ENCODE assay signal across 8 cellular contexts in the genomic region with DNA sequence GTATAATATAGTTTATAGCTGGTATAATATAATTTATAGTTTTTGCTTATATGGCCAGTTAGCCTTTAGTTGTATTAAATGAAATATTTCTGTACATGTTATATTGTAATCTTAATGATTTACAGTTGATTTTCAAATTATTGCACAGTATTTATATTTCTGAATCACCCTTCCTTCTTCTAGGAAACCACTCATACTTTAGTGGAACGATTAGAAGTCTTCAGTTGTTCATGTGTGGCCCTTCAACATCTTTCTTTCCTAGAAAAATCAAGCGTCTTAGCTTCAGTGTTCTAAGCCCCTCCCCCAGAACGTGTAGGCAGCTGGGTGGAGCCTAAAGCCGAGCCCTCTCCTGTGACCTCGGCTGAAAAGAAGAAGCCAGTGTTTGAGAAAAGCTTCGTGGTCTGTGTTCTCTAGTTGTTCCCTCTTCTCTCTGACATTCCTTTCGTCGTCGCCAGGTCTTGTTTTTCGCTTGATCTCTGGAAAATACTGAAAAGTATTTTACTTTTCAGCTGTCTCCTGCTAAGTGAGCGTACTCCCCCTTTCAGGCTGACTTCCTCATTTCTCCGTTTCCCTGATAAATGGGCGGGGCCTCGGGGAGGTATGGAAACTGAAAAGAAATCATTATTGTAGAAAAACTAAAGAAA. TPM values are rescaled to one million over a fixed set of nuclear protein-coding genes. Genes with fewer than 3 reads are reported as not detected.
A peak's percentile ranks its signal among the peaks of the same experiment; 100 is the strongest.
DNase-seq lines count a peak whose midpoint lies in the region; ATAC-seq and TF ChIP-seq lines count a peak whose summit lies in the region.

A gene with protein sequence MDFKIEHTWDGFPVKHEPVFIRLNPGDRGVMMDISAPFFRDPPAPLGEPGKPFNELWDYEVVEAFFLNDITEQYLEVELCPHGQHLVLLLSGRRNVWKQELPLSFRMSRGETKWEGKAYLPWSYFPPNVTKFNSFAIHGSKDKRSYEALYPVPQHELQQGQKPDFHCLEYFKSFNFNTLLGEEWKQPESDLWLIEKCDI (plus strand): TSS at position 342 of the 644 bp plus-strand sequence. CDS start 6,459 bp downstream, outside the sequence.

- peak within 1 kb of the TSS; percentile 93 for H3K27ac Mint-ChIP-seq in activated naive CD8-positive, alpha-beta T cell treated with anti-CD3 and anti-CD28 coated beads, Interleukin-2, amount 50 U/mL, for 24 hours
- peak within 1 kb of the TSS; percentile 99 for H3K27ac Mint-ChIP-seq in type B pancreatic cell

- H3K36me3 ChIP-seq in cardiac muscle cell = no peaks in the 10 kb centered on the region

- peak within 1 kb of the TSS; percentile 94 for H3K4me3 Mint-ChIP-seq in activated naive CD8-positive, alpha-beta T cell treated with anti-CD3 and anti-CD28 coated beads, Interleukin-2, amount 50 U/mL, for 24 hours
- peak within 1 kb of the TSS; percentile 96 for H3K4me3 Mint-ChIP-seq in type B pancreatic cell

- no peaks in the 10 kb centered on the region for H3K27me3 ChIP-seq in cardiac muscle cell

- H3K4me1 Mint-ChIP-seq in activated naive CD8-positive, alpha-beta T cell treated with anti-CD3 and anti-CD28 coated beads, Interleukin-2, amount 50 U/mL, for 24 hours = peaks cover 24% of the 10 kb centered on the region
- peaks cover 17% of the 10 kb centered on the region for H3K4me1 Mint-ChIP-seq in type B pancreatic cell (ENCODE audit: unreplicated experiment)

- TF ChIP-seq RAD21 in Ishikawa (IDR thresholded peaks at IDR 0.05; ENCODE audit: low read depth) = no peak

- peak; percentile 42 for ATAC-seq in GM21619 (IDR thresholded peaks at IDR 0.05; ENCODE audit: unreplicated experiment)
- ATAC-seq in activated naive CD8-positive, alpha-beta T cell treated with anti-CD3 and anti-CD28 coated beads, Interleukin-2, amount 50 U/mL, for 24 hours = peak; percentile 50

- H3K4me1 ChIP-seq in cardiac muscle cell (ENCODE audit: low read depth) = peaks cover 8% of the 10 kb centered on the region

- no peak for TF ChIP-seq CTCF in cardiac muscle cell (IDR thresholded peaks at IDR 0.05; ENCODE audit: low read depth, low read length)
- no peak for TF ChIP-seq CTCF in type B pancreatic cell (conservative IDR thresholded peaks at IDR 0.05)

- H3K36me3 Mint-ChIP-seq in activated naive CD8-positive, alpha-beta T cell treated with anti-CD3 and anti-CD28 coated beads, Interleukin-2, amount 50 U/mL, for 24 hours (ENCODE audit: low read depth) = no peaks in the 10 kb centered on the region
- no peaks in the 10 kb centered on the region for H3K36me3 Mint-ChIP-seq in type B pancreatic cell

- no peaks in the 10 kb centered on the region for H3K9me3 Mint-ChIP-seq in activated naive CD8-positive, alpha-beta T cell treated with anti-CD3 and anti-CD28 coated beads, Interleukin-2, amount 50 U/mL, for 24 hours
- no peaks in the 10 kb centered on the region for H3K9me3 Mint-ChIP-seq in type B pancreatic cell

- no peak for TF ChIP-seq EP300 in Ishikawa (IDR thresholded peaks at IDR 0.05; ENCODE audit: borderline replicate concordance)

- no peaks in the 10 kb centered on the region for H3K27me3 Mint-ChIP-seq in activated naive CD8-positive, alpha-beta T cell treated with anti-CD3 and anti-CD28 coated beads, Interleukin-2, amount 50 U/mL, for 24 hours
- no peaks in the 10 kb centered on the region for H3K27me3 Mint-ChIP-seq in type B pancreatic cell

- H3K4me3 ChIP-seq in cardiac muscle cell = peak within 1 kb of the TSS; percentile 36

- H3K9me3 ChIP-seq in cardiac muscle cell (ENCODE audit: low read depth) = no peaks in the 10 kb centered on the region

- peak within 1 kb of the TSS; percentile 22 for H3K27ac ChIP-seq in cardiac muscle cell

- DNase-seq in Daoy (ENCODE audit: low read depth) = peak; percentile 55
- peak; percentile 78 for DNase-seq in SKM-1 treated with dmso at 0.1 percent for 144 hours (lab: John Stamatoyannopoulos, UW; ENCODE audit: unreplicated experiment)
- DNase-seq in activated naive CD8-positive, alpha-beta T cell treated with anti-CD3 and anti-CD28 coated beads, Interleukin-2, amount 50 U/mL, for 24 hours = peak; percentile 76
- DNase-seq in cardiac muscle cell (ENCODE audit: low read depth in 1 of 2, low spot score in 1 of 2) = peak; percentile 77 to 81
- peak; percentile 90 for DNase-seq in pons (ENCODE audit: low spot score)
- DNase-seq in type B pancreatic cell (ENCODE audit: extremely low spot score, unreplicated experiment) = no peak

TF ChIP-seq in Ishikawa, 13 proteins besides CTCF, POLR2A, EP300 and RAD21:
- TF ChIP-seq, protein P1, sequence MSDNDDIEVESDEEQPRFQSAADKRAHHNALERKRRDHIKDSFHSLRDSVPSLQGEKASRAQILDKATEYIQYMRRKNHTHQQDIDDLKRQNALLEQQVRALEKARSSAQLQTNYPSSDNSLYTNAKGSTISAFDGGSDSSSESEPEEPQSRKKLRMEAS (IDR thresholded peaks at IDR 0.05) = 0 out of 2 replicates have a peak, but pooled peaks have one; percentile 12
- no peak for TF ChIP-seq CREB1 (IDR thresholded peaks at IDR 0.05; ENCODE audit: low read depth)
- peak; percentile 50; the same call in 1 of the 2 replicates for TF ChIP-seq TAF1 (IDR thresholded peaks at IDR 0.05; ENCODE audit: low read depth)

RNA-seq across cellular contexts. Expression of the gene that starts here (rescaled TPM):
- 2.2 and 3.3 TPM in 2 replicates for total RNA-seq in Daoy (2014; rRNA removed; shearing (Covaris generic))
- 3.7 and 6.1 TPM in 2 replicates for total RNA-seq in cardiac muscle cell
- 6.4 and 7.5 TPM in 2 replicates for polyA plus RNA-seq in cardiac muscle cell
- 8.7 and 10.3 TPM in 2 replicates for total RNA-seq in type B pancreatic cell (ENCODE audit: low replicate concordance)
